In the genomic region with DNA sequence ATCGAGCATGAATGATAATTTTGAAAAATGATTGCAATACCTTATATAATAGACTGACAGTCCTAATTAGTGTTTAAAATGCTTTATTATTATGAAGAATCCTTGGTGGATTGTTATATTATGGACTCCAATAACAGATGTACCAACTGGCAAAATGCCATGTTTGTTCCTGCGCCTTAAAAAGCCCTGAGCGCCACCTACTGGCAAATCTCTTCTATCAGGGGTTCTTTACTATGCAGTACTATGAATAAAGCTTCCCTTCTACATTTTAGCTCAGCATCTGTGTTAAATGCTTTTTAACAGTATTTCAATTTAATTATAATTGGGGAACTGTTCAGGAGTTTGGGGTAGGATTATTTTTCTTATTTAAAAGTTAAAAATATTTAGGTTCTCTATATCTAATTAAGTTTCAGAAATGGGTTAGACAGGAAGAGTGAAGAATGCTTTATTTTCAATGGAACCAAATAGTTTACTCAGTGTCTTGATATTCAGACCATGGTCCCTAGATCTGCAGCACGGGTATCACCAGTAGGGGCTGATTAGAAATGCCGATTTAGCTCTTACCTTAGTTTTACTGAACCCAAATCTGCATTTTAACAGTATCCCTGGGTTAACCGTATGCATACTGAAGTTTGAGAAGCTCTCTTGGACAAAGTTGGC, we compare ENCODE assay signal across 8 cellular contexts. TPM values are rescaled to one million over a fixed set of nuclear protein-coding genes. Genes with fewer than 3 reads are reported as not detected.
DNase-seq lines count a peak whose midpoint lies in the region; ATAC-seq and TF ChIP-seq lines count a peak whose summit lies in the region.

No MANE protein-coding gene starts in this region.

- H3K4me3 ChIP-seq in H7 (ENCODE audit: insufficient read depth, low read depth, low read length) (no peak overlapping the region), ascending aorta (no peak overlapping the region), right cardiac atrium (ENCODE audit: low read length) (no peak overlapping the region), sigmoid colon (no peak overlapping the region)

- 38% methylated on average over 6 of the region's 6 CpGs for WGBS in right cardiac atrium
- 44 to 48% methylated on average over 6 of the region's 6 CpGs for WGBS in sigmoid colon, 2 donors

- H3K27ac ChIP-seq in ascending aorta (peak overlapping the region in 1 of 2 donors; percentile 28), right cardiac atrium (ENCODE audit: low read length) (no peak overlapping the region), sigmoid colon (peak overlapping the region in 1 of 4 donors; percentile 4)

- TF ChIP-seq EP300 in sigmoid colon (IDR thresholded peaks at IDR 0.05), result no peak

- peak; percentile 66 to 78 for ATAC-seq in right cardiac atrium
- no peak for ATAC-seq in GM19328 (IDR thresholded peaks at IDR 0.05; ENCODE audit: unreplicated experiment)

- peak; percentile 80 for DNase-seq in COLO829 (ENCODE audit: low spot score)
- peak; percentile 34 for DNase-seq in H7
- peak; percentile 4 to 56 for DNase-seq in NCI-H187 (lab: John Stamatoyannopoulos, UW)
- DNase-seq in T-helper 2 cell, result peak; percentile 21 to 81 (median 53)
- DNase-seq in ascending aorta (ENCODE audit: low spot score in 2 of 2), result peak in 1 of 2 donors; percentile 93
- DNase-seq in right cardiac atrium, result peak in 2 of 3 donors; percentile 76 to 87
- peak; percentile 92 for DNase-seq in sigmoid colon

- no peaks in the 10 kb centered on the region for H3K9me3 ChIP-seq in ascending aorta
- H3K9me3 ChIP-seq in right cardiac atrium (ENCODE audit: control insufficient read depth, low read length), result no peaks in the 10 kb centered on the region
- no peaks in the 10 kb centered on the region for H3K9me3 ChIP-seq in sigmoid colon

- intact Hi-C loops in ascending aorta (cut with DNase I), result loop anchor here (1.0 to 10.0 kb wide), 3 partner anchors 40 to 851 kb away; partner anchors contain the start of gene SLC25A4
- intact Hi-C loops in right cardiac atrium (cut with DNase I), result loop anchor here in 1 of 4 donors (5.0 kb wide), 1 partner anchor 146 kb away; no protein-coding TSS in a partner anchor
- intact Hi-C loops in sigmoid colon (cut with DNase I), result loop anchor here (2.0 to 5.0 kb wide), 2 partner anchors 36 to 143 kb away; no protein-coding TSS in a partner anchor

- no peak for TF ChIP-seq POLR2A in sigmoid colon (IDR thresholded peaks at IDR 0.05)

- H3K36me3 ChIP-seq in H7 (replicated peaks; ENCODE audit: control insufficient read depth, insufficient read depth, low read length) (no peaks in the 10 kb centered on the region), ascending aorta (peaks cover 6 to 8% of the 10 kb centered on the region in 2 donors), sigmoid colon (peaks cover 0 to 13% (median under 1%) of the 10 kb centered on the region in 4 donors)

- TF ChIP-seq CTCF in ascending aorta (IDR thresholded peaks at IDR 0.05), result peak; percentile 57 to 77 (median 76)
- peak; percentile 42 to 75 (median 64) for TF ChIP-seq CTCF in sigmoid colon (IDR thresholded peaks at IDR 0.05)

- H3K4me1 ChIP-seq in ascending aorta, result peaks cover 0 to 29% of the 10 kb centered on the region in 2 donors
- peaks cover 1% of the 10 kb centered on the region for H3K4me1 ChIP-seq in right cardiac atrium (ENCODE audit: control insufficient read depth, insufficient read depth, low read length)
- peaks cover 0 to 28% (median 5%) of the 10 kb centered on the region in 4 donors for H3K4me1 ChIP-seq in sigmoid colon

- H3K27me3 ChIP-seq in H7 (ENCODE audit: control insufficient read depth, insufficient read depth, low read length) (no peaks in the 10 kb centered on the region), ascending aorta (no peaks in the 10 kb centered on the region), right cardiac atrium (ENCODE audit: control insufficient read depth, insufficient read depth) (no peaks in the 10 kb centered on the region), sigmoid colon (no peaks in the 10 kb centered on the region)

RNA-seq across cellular contexts. Expression of gene CFAP97, which starts 20.0 kb away (rescaled TPM):
- total RNA-seq in H7 (2014; rRNA removed; shearing (Covaris generic)), result 24.0 and 35.8 TPM in 2 replicates
- total RNA-seq in ascending aorta (27.7 TPM), right cardiac atrium (10 to 100 TPM; 16.4 to 26.9 (median 18.4) TPM), sigmoid colon (10 to 100 TPM; 33.8 to 46.4 (median 37.3) TPM)
- polyA plus RNA-seq in right cardiac atrium (4.1 TPM), sigmoid colon (1 to 10 TPM; 4.4 to 8.3 (median 7.8) TPM)

RNA-seq across cellular contexts. Expression of gene SNX25, which starts 25.6 kb away (rescaled TPM):
- total RNA-seq in H7 (2014; rRNA removed; shearing (Covaris generic)), result 17.2 and 22.5 TPM in 2 replicates
- 18.7 TPM for total RNA-seq in ascending aorta
- 10 to 100 TPM; 16.9 to 19.9 (median 19.6) TPM for total RNA-seq in right cardiac atrium
- polyA plus RNA-seq in right cardiac atrium, result 10.5 TPM
- total RNA-seq in sigmoid colon, result 10 to 100 TPM; 22.7 to 40.5 (median 38.4) TPM
- polyA plus RNA-seq in sigmoid colon, result 1 to 10 TPM; 2.5 to 7.7 (median 4.8) TPM

RNA-seq across cellular contexts. Expression of gene SLC25A4, which starts 40.7 kb away (rescaled TPM):
- total RNA-seq in H7 (2014; rRNA removed; shearing (Covaris generic)), result 24.6 and 32.8 TPM in 2 replicates
- 19.6 TPM for total RNA-seq in ascending aorta
- 1,000 to 10,000 TPM; 1,429 to 1,493 (median 1,458) TPM for total RNA-seq in right cardiac atrium
- polyA plus RNA-seq in right cardiac atrium, result 1,464 TPM
- 100 to 1,000 TPM in 3 of 4 donors, 10 to 100 TPM in 1; 89.1 to 127 (median 112) TPM for total RNA-seq in sigmoid colon
- 10 to 100 TPM; 22.9 to 36.0 (median 25.4) TPM for polyA plus RNA-seq in sigmoid colon

Comparison
In these comparisons a context has a peak if more than half of its experiments do, and no peak if none do; other contexts are left out.
1. RNA of gene SLC25A4, which starts 40.7 kb away (total RNA-seq): 1,429 to 1,493 TPM in right cardiac atrium; 89.1 to 127 TPM in sigmoid colon, 24.6 to 32.8 TPM in H7 and 19.6 TPM in ascending aorta (single experiment); every median in the first group is over 10 times any median in the second.